1 cellular context compared by ENCODE assay signal in the genomic region with DNA sequence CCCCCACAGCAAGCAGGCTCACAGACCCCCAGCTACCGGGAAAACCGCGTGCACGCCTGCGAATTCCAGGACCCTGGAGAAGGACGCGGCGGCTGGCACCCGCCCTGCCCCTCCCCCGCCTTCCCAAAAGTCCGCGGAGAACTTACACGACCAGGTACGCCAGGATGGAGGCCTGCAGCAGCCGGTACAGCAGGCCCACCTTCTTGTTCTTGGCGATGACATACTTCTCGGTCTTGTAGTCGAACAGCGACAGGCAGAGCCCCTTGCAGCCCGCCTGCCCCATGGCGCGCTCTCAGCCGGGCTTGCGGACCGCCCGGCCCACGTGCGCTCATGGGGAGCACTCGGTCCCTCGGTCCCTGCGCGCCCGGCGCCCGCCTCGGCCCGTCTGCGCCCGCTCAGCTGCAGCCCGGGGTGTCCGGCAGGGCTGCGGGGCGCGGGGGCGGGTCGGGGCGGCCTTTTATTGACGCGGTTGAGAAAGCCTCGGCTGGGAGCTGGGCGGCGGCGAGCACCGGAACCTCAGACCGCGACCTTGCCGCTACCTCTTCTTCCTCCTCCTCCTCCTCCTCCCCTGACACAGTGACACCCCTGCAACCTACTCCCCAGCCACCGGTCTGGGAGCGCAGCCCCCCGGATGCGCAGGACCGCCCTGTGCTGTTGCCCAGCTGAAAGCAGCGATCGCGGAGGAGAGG.
TF ChIP-seq lines count a peak whose summit lies in the region.

A gene with protein sequence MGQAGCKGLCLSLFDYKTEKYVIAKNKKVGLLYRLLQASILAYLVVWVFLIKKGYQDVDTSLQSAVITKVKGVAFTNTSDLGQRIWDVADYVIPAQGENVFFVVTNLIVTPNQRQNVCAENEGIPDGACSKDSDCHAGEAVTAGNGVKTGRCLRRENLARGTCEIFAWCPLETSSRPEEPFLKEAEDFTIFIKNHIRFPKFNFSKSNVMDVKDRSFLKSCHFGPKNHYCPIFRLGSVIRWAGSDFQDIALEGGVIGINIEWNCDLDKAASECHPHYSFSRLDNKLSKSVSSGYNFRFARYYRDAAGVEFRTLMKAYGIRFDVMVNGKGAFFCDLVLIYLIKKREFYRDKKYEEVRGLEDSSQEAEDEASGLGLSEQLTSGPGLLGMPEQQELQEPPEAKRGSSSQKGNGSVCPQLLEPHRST (minus strand): TSS at position 433 of the 689 bp plus-strand sequence. CDS start 150 bp downstream, at position 283.

TF ChIP-seq in GM12878, 131 proteins besides CTCF, POLR2A, EP300 and RAD21 (continued from another document):
- TF ChIP-seq, protein P1, sequence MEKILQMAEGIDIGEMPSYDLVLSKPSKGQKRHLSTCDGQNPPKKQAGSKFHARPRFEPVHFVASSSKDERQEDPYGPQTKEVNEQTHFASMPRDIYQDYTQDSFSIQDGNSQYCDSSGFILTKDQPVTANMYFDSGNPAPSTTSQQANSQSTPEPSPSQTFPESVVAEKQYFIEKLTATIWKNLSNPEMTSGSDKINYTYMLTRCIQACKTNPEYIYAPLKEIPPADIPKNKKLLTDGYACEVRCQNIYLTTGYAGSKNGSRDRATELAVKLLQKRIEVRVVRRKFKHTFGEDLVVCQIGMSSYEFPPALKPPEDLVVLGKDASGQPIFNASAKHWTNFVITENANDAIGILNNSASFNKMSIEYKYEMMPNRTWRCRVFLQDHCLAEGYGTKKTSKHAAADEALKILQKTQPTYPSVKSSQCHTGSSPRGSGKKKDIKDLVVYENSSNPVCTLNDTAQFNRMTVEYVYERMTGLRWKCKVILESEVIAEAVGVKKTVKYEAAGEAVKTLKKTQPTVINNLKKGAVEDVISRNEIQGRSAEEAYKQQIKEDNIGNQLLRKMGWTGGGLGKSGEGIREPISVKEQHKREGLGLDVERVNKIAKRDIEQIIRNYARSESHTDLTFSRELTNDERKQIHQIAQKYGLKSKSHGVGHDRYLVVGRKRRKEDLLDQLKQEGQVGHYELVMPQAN (conservative IDR thresholded peaks at IDR 0.05), result peak; percentile 53
- peak; percentile 87 for TF ChIP-seq NFXL1 (IDR thresholded peaks at IDR 0.05; ENCODE audit: borderline replicate concordance)
